In genomic region chr13:49084961-49085360, GRCh38 we compare ENCODE assay signal across 20 cellular contexts.
"Had no signal": no experiment of that assay in that cellular context is flagged by ENCODE, and none has a peak within 500 bp of the region (broad histone marks: within the 10 kb centered on the region; RNA-seq: fewer than 3 reads in every experiment).

No MANE protein-coding gene starts in this region.

- H3K9me3 ChIP-seq: neutrophil, psoas muscle, right lobe of liver, spleen, thoracic aorta, transverse colon had no signal

- H3K9me3 Mint-ChIP-seq: naive thymus-derived CD4-positive, alpha-beta T cell; stimulated activated naive B cell treated with anti-CD40 and anti-IgM and Interleukin-4, amounts not matched to agents 10 μg/mL and 1 μg/mL and 100 μg/mL, for 72 hours; stimulated activated naive CD8-positive, alpha-beta T cell treated with anti-CD3 and anti-CD28 coated beads, Interleukin-15, amount 100 ng/mL, for 72 hours had no signal

- H3K27me3 Mint-ChIP-seq: naive thymus-derived CD4-positive, alpha-beta T cell; stimulated activated naive B cell treated with anti-CD40 and anti-IgM and Interleukin-4, amounts not matched to agents 10 μg/mL and 1 μg/mL and 100 μg/mL, for 72 hours; stimulated activated naive CD8-positive, alpha-beta T cell treated with anti-CD3 and anti-CD28 coated beads, Interleukin-15, amount 100 ng/mL, for 72 hours had no signal

- H3K27ac ChIP-seq: coronary artery, hepatocyte, neutrophil, psoas muscle, right lobe of liver, spleen, thoracic aorta, transverse colon had no signal

- H3K4me3 ChIP-seq: coronary artery, hepatocyte, psoas muscle, right lobe of liver, spleen, thoracic aorta, transverse colon had no signal

- H3K36me3 ChIP-seq: right lobe of liver, thoracic aorta, transverse colon had no signal

- DNase-seq: effector memory CD4-positive, alpha-beta T cell; erythroblast; foreskin melanocyte; head of caudate nucleus; naive thymus-derived CD4-positive, alpha-beta T cell; psoas muscle; retina; right lobe of liver; spleen; stimulated activated CD4-positive, alpha-beta T cell treated with anti-CD3 and anti-CD28 coated beads, Interleukin-15, amount 100 ng/mL, for 24 hours; stimulated activated CD4-positive, alpha-beta T cell treated with anti-CD3 and anti-CD28 coated beads, Interleukin-1b, Interleukin-23, amount 100 ng/mL, for 48 hours; stimulated activated CD4-positive, alpha-beta T cell treated with anti-CD3 and anti-CD28 coated beads, Interleukin-4, amount 100 ng/mL, for 24 hours; stimulated activated naive B cell treated with anti-CD40 and anti-IgM and Interleukin-4, amounts not matched to agents 10 μg/mL and 1 μg/mL and 100 μg/mL, for 72 hours; stimulated activated naive CD8-positive, alpha-beta T cell treated with anti-CD3 and anti-CD28 coated beads, Interleukin-15, amount 100 ng/mL, for 72 hours; substantia nigra; transverse colon had no signal

- H3K4me3 Mint-ChIP-seq: naive thymus-derived CD4-positive, alpha-beta T cell; stimulated activated naive B cell treated with anti-CD40 and anti-IgM and Interleukin-4, amounts not matched to agents 10 μg/mL and 1 μg/mL and 100 μg/mL, for 72 hours; stimulated activated naive CD8-positive, alpha-beta T cell treated with anti-CD3 and anti-CD28 coated beads, Interleukin-15, amount 100 ng/mL, for 72 hours had no signal

- H3K27ac Mint-ChIP-seq: stimulated activated naive B cell treated with anti-CD40 and anti-IgM and Interleukin-4, amounts not matched to agents 10 μg/mL and 1 μg/mL and 100 μg/mL, for 72 hours; stimulated activated naive CD8-positive, alpha-beta T cell treated with anti-CD3 and anti-CD28 coated beads, Interleukin-15, amount 100 ng/mL, for 72 hours had no signal

- H3K4me1 ChIP-seq: psoas muscle, right lobe of liver had no signal

- ATAC-seq: naive thymus-derived CD4-positive, alpha-beta T cell; psoas muscle; right lobe of liver; stimulated activated naive B cell treated with anti-CD40 and anti-IgM and Interleukin-4, amounts not matched to agents 10 μg/mL and 1 μg/mL and 100 μg/mL, for 72 hours; stimulated activated naive CD8-positive, alpha-beta T cell treated with anti-CD3 and anti-CD28 coated beads, Interleukin-15, amount 100 ng/mL, for 72 hours had no signal

- H3K27me3 ChIP-seq: hepatocyte, neutrophil, right lobe of liver, spleen, transverse colon had no signal
